ENCODE assay signal across 8 cellular contexts in genomic region chr20:31860431-31861345, GRCh38. TPM values are rescaled to one million over a fixed set of nuclear protein-coding genes. Genes with fewer than 3 reads are reported as not detected.
DNase-seq lines count a peak whose midpoint lies in the region; ATAC-seq, FAIRE-seq and TF ChIP-seq lines count a peak whose summit lies in the region.

No MANE protein-coding gene starts in this region.

- TF ChIP-seq POLR2A in H54 (IDR thresholded peaks at IDR 0.05; ENCODE audit: low read depth, low read length) = no peak

- no peaks in the 10 kb centered on the region for H4K20me1 ChIP-seq in neural progenitor cell (ENCODE audit: low read depth)

- POLR2A ChIA-PET in CD4-positive, alpha-beta T cell (lab: Charles Lee) = no interaction called here

- ATAC-seq in CD4-positive, alpha-beta T cell (ENCODE audit: poor library complexity) = peak; percentile 42
- ATAC-seq in esophagus mucosa = peak; percentile 72
- ATAC-seq in GM21423 (IDR thresholded peaks at IDR 0.05; ENCODE audit: unreplicated experiment) = no peak
- no peak for ATAC-seq in HG03469 (IDR thresholded peaks at IDR 0.05; ENCODE audit: unreplicated experiment)

- no peaks in the 10 kb centered on the region for H3K9me3 Mint-ChIP-seq in CD4-positive, alpha-beta T cell
- H3K9me3 Mint-ChIP-seq in neural progenitor cell = no peaks in the 10 kb centered on the region

- H3K4me1 ChIP-seq in neural progenitor cell = peaks cover 11% of the 10 kb centered on the region

- peak overlapping the region; percentile 54 for H2AFZ ChIP-seq in neural progenitor cell (replicated peaks)

- peak overlapping the region; percentile 96 for H3K4me2 ChIP-seq in neural progenitor cell

- no peaks in the 10 kb centered on the region for H3K36me3 ChIP-seq in neural progenitor cell

- no peaks in the 10 kb centered on the region for H3K36me3 Mint-ChIP-seq in CD4-positive, alpha-beta T cell (ENCODE audit: low read depth)
- H3K36me3 Mint-ChIP-seq in neural progenitor cell = no peaks in the 10 kb centered on the region

- intact Hi-C loops in CD4-positive, alpha-beta T cell (cut with DNase I, micrococcal nuclease) = no loop called here

- H3K9me3 ChIP-seq in CD4-positive, alpha-beta T cell (ENCODE audit: control insufficient read depth, low read length) = no peaks in the 10 kb centered on the region
- H3K9me3 ChIP-seq in neural progenitor cell (ENCODE audit: low read depth) = no peaks in the 10 kb centered on the region

- H3K27ac ChIP-seq in CD4-positive, alpha-beta T cell (ENCODE audit: low read depth, low read length) = no peak overlapping the region
- no peak overlapping the region for H3K27ac ChIP-seq in neural progenitor cell

- H3K4me3 Mint-ChIP-seq in CD4-positive, alpha-beta T cell = peak overlapping the region; percentile 38
- H3K4me3 Mint-ChIP-seq in neural progenitor cell = peak overlapping the region; percentile 82

- FAIRE-seq in H54 (lab: Jason Lieb, UNC) = no peak

- CTCF ChIA-PET in CD4-positive, alpha-beta T cell (lab: Charles Lee) = interaction anchor here (1.1 to 1.4 kb wide), 2 partner anchors 14 to 91 kb away, joined by 3 read pairs; partner anchors contain the start of gene PDRG1

- H3K4me3 ChIP-seq in neural progenitor cell = peak overlapping the region; percentile 83

- H3K9ac ChIP-seq in neural progenitor cell = peak overlapping the region; percentile 43

- H3K4me1 Mint-ChIP-seq in CD4-positive, alpha-beta T cell (ENCODE audit: low read depth) = peaks cover 13% of the 10 kb centered on the region
- H3K4me1 Mint-ChIP-seq in neural progenitor cell = peaks cover 31% of the 10 kb centered on the region

- DNase-seq in CD4-positive, alpha-beta T cell = no peak
- DNase-seq in H54 (ENCODE audit: insufficient read length, low spot score) (peak; percentile 87), RPMI7951 (ENCODE audit: low read depth) (peak; percentile 46), neural progenitor cell (ENCODE audit: low spot score) (peak; percentile 87), HPDE6-E6E7 (ENCODE audit: extremely low spot score) (no peak)

- H3F3A ChIP-seq in neural progenitor cell (ENCODE audit: low read depth) = peaks cover 28% of the 10 kb centered on the region

- H3K27me3 Mint-ChIP-seq in CD4-positive, alpha-beta T cell = peaks cover 7% of the 10 kb centered on the region
- peaks cover 7% of the 10 kb centered on the region for H3K27me3 Mint-ChIP-seq in neural progenitor cell (ENCODE audit: insufficient read depth, low read depth)

- H3K79me2 ChIP-seq in neural progenitor cell (ENCODE audit: low read depth) = no peaks in the 10 kb centered on the region

- H3K27ac Mint-ChIP-seq in CD4-positive, alpha-beta T cell = no peak overlapping the region
- H3K27ac Mint-ChIP-seq in neural progenitor cell = no peak overlapping the region

- peaks cover 41% of the 10 kb centered on the region for H3K27me3 ChIP-seq in CD4-positive, alpha-beta T cell (ENCODE audit: control insufficient read depth, insufficient read depth, low read length)
- peaks cover 6% of the 10 kb centered on the region for H3K27me3 ChIP-seq in neural progenitor cell

- no peak for TF ChIP-seq CTCF in CD4-positive, alpha-beta T cell (IDR thresholded peaks at IDR 0.05)
- TF ChIP-seq CTCF in neural progenitor cell (IDR thresholded peaks at IDR 0.05) = no peak

RNA-seq across cellular contexts. Expression of gene DUSP15, which starts 9.6 kb away (rescaled TPM):
- total RNA-seq in CD4-positive, alpha-beta T cell = not detected
- total RNA-seq in RPMI7951 (2014; rRNA removed; shearing (Covaris generic)) = not detected in 2 replicates
- 0.64 TPM for total RNA-seq in esophagus mucosa
- 0.45 and 1.1 TPM in 2 replicates for total RNA-seq in neural progenitor cell (ENCODE audit: low replicate concordance)

RNA-seq across cellular contexts. Expression of gene TTLL9, which starts 9.7 kb away (rescaled TPM):
- not detected for total RNA-seq in CD4-positive, alpha-beta T cell
- total RNA-seq in RPMI7951 (2014; rRNA removed; shearing (Covaris generic)) = not detected in 2 replicates
- total RNA-seq in esophagus mucosa (0.16 TPM), neural progenitor cell (ENCODE audit: low replicate concordance) (0.34 TPM in 1 of 2 replicates, not detected in the other)

RNA-seq across cellular contexts. Expression of gene FOXS1, which starts 15.3 kb away (rescaled TPM):
- total RNA-seq in CD4-positive, alpha-beta T cell = not detected
- total RNA-seq in RPMI7951 (2014; rRNA removed; shearing (Covaris generic)) = 0.24 and 0.39 TPM in 2 replicates
- total RNA-seq in esophagus mucosa = 0.40 TPM
- 0.53 TPM in 1 of 2 replicates, not detected in the other for total RNA-seq in neural progenitor cell (ENCODE audit: low replicate concordance)

RNA-seq across cellular contexts. Expression of gene MYLK2, which starts 41.5 kb away (rescaled TPM):
- not detected for total RNA-seq in CD4-positive, alpha-beta T cell
- total RNA-seq in RPMI7951 (2014; rRNA removed; shearing (Covaris generic)) = 0.36 and 0.59 TPM in 2 replicates
- 0.12 TPM for total RNA-seq in esophagus mucosa
- total RNA-seq in neural progenitor cell (ENCODE audit: low replicate concordance) = 0.22 TPM in 1 of 2 replicates, not detected in the other

Comparison
In these comparisons a context has a peak if more than half of its experiments do, and no peak if none do; other contexts are left out.
1. ATAC-seq: peak in CD4-positive, alpha-beta T cell (single experiment) and esophagus mucosa (single experiment); none in GM21423 (single experiment) and HG03469 (single experiment).
2. DNase-seq: peak in H54 (single experiment), RPMI7951 (single experiment) and neural progenitor cell (single experiment); none in CD4-positive, alpha-beta T cell (0 of 10) and HPDE6-E6E7 (single experiment).